Comparison of ENCODE assay signal across 17 cellular contexts in the genomic region with DNA sequence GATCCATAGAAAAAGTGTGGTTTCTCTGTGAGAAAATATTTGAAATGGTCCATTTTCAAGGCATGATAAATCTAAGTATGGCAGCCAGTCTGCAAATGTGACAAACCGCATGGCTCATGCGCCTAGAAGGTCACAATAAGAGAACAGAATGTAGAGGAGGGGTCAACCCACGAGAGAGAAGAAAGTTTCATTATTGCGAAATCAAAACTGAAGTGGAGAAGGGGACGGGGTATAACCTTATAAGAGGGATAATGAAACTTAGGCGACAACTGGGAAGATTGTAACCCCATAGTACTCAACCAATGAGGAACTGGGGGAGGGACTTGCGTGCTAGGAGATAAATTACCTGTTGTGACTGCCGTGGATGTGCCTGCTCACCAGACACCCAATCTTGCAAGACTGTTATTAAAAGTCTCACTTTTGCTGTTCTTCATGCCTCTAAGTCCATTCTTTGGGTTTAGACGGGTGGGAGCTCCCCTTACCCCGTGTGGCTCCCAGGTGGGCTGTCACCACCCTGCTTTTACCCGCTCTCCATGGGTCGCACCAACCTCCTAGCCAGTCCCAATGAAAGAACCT.
"Had no signal": no experiment of that assay in that cellular context is flagged by ENCODE, and none has a peak within 500 bp of the region (broad histone marks: within the 10 kb centered on the region; RNA-seq: fewer than 3 reads in every experiment).

No MANE protein-coding gene starts in this region.

- H3K4me1 ChIP-seq: heart left ventricle, right atrium auricular region, suprapubic skin, upper lobe of left lung, uterus had no signal

- H3K27ac ChIP-seq: heart left ventricle, ovary, right atrium auricular region, suprapubic skin, thyroid gland, upper lobe of left lung, uterus had no signal

- H3K27me3 ChIP-seq: heart left ventricle, ovary, right atrium auricular region, suprapubic skin, thyroid gland, upper lobe of left lung, uterus had no signal

- H3K4me3 ChIP-seq: heart left ventricle, ovary, right atrium auricular region, suprapubic skin, thyroid gland, upper lobe of left lung, uterus had no signal

- H3K9me3 ChIP-seq: ovary, right atrium auricular region, suprapubic skin, thyroid gland, upper lobe of left lung, uterus had no signal

- H3K36me3 ChIP-seq: heart left ventricle, ovary, right atrium auricular region, suprapubic skin, thyroid gland, upper lobe of left lung, uterus had no signal

- H3K27ac Mint-ChIP-seq: naive thymus-derived CD8-positive, alpha-beta T cell; stimulated activated effector memory CD8-positive, alpha-beta T cell treated with anti-CD3 and anti-CD28 coated beads, Interleukin-12 subunit alpha, Interleukin-12 subunit beta, amount 100 ng/mL, for 72 hours had no signal

- ATAC-seq: esophagus mucosa; heart left ventricle; left colon; naive thymus-derived CD8-positive, alpha-beta T cell; stimulated activated effector memory CD8-positive, alpha-beta T cell treated with anti-CD3 and anti-CD28 coated beads, Interleukin-12 subunit alpha, Interleukin-12 subunit beta, amount 100 ng/mL, for 72 hours; stimulated activated naive CD8-positive, alpha-beta T cell treated with anti-CD3 and anti-CD28 coated beads, Interleukin-15, Interleukin-2, amounts not matched to agents 100 U/mL and 50 U/mL, for 24 hours had no signal

- DNase-seq: effector memory CD4-positive, alpha-beta T cell; heart left ventricle; hippocampal formation; left colon; naive thymus-derived CD8-positive, alpha-beta T cell; nucleus accumbens; ovary; stimulated activated CD4-positive, alpha-beta T cell treated with anti-CD3 and anti-CD28 coated beads, Interleukin-4, amount 100 ng/mL, for 1 hour; stimulated activated CD8-positive, alpha-beta memory T cell treated with anti-CD3 and anti-CD28 coated beads, Interleukin-4, amount 100 ng/mL, for 48 hours; stimulated activated naive CD8-positive, alpha-beta T cell treated with anti-CD3 and anti-CD28 coated beads, Interleukin-15, Interleukin-2, amounts not matched to agents 100 U/mL and 50 U/mL, for 24 hours; thyroid gland; upper lobe of left lung; uterus had no signal

- H3K4me3 Mint-ChIP-seq: naive thymus-derived CD8-positive, alpha-beta T cell; stimulated activated effector memory CD8-positive, alpha-beta T cell treated with anti-CD3 and anti-CD28 coated beads, Interleukin-12 subunit alpha, Interleukin-12 subunit beta, amount 100 ng/mL, for 72 hours had no signal

- H3K36me3 Mint-ChIP-seq: stimulated activated effector memory CD8-positive, alpha-beta T cell treated with anti-CD3 and anti-CD28 coated beads, Interleukin-12 subunit alpha, Interleukin-12 subunit beta, amount 100 ng/mL, for 72 hours had no signal

- H3K4me1 Mint-ChIP-seq: naive thymus-derived CD8-positive, alpha-beta T cell; stimulated activated effector memory CD8-positive, alpha-beta T cell treated with anti-CD3 and anti-CD28 coated beads, Interleukin-12 subunit alpha, Interleukin-12 subunit beta, amount 100 ng/mL, for 72 hours had no signal
